ENCODE assay signal across 1 cellular context in genomic region chr10:24251547-24251946, GRCh38.
TF ChIP-seq lines count a peak whose summit lies in the region.

No MANE protein-coding gene starts in this region.

TF ChIP-seq in WTC11, 78 proteins besides CTCF, POLR2A, EP300 and RAD21 (continued from another document):
- TF ChIP-seq AFF4 (CRISPR knock-in tag; IDR thresholded peaks at IDR 0.05; ENCODE audit: borderline replicate concordance): no peak
TF ChIP-seq in WTC11: peak in this region for 0.
